In genomic region chr10:22599048-22599561, GRCh38 we compare ENCODE assay signal across 9 cellular contexts.
DNase-seq lines count a peak whose midpoint lies in the region; ATAC-seq and TF ChIP-seq lines count a peak whose summit lies in the region.
"Had no signal": no experiment of that assay in that cellular context is flagged by ENCODE, and none has a peak within 500 bp of the region (broad histone marks: within the 10 kb centered on the region; RNA-seq: fewer than 3 reads in every experiment).

No MANE protein-coding gene starts in this region.

- no peak for TF ChIP-seq EP300 in upper lobe of left lung (IDR thresholded peaks at IDR 0.05)

- peaks cover 39% of the 10 kb centered on the region for H3K36me3 Mint-ChIP-seq in T-cell

- H3K9ac ChIP-seq in GM23248: no peak overlapping the region
- H3K9ac ChIP-seq: KMS-11 had no signal

- no peak overlapping the region for H2AFZ ChIP-seq in GM23248

- H3K36me3 ChIP-seq in GM23248 (ENCODE audit: low read depth) (no peaks in the 10 kb centered on the region), upper lobe of left lung (no peaks in the 10 kb centered on the region)

- TF ChIP-seq CTCF in AG09309 (IDR thresholded peaks at IDR 0.05; ENCODE audit: control insufficient read depth, insufficient read depth, low read depth, low read length, missing control alignments): no peak
- no peak for TF ChIP-seq CTCF in foreskin fibroblast (IDR thresholded peaks at IDR 0.05; ENCODE audit: low read depth, low read length)
- TF ChIP-seq CTCF in upper lobe of left lung (IDR thresholded peaks at IDR 0.05): no peak

- in situ Hi-C loops in GM23248 (cut with MboI): no loop called here

- POLR2A ChIA-PET in T-cell (lab: Charles Lee): interaction anchor here in 1 of 2 donors (1.1 kb wide), 1 partner anchor 12 kb away, joined by 4 read pairs; no protein-coding TSS in a partner anchor

- no peaks in the 10 kb centered on the region for H3K9me2 ChIP-seq in GM23248 (ENCODE audit: insufficient read depth)

- peaks cover 70 to 89% (median 85%) of the 10 kb centered on the region in 3 donors for H3K4me1 Mint-ChIP-seq in T-cell

- H3K27me3 ChIP-seq in GM23248 (replicated peaks; ENCODE audit: insufficient read depth) (no peaks in the 10 kb centered on the region), upper lobe of left lung (no peaks in the 10 kb centered on the region)

- peaks cover 16% of the 10 kb centered on the region for H3K4me1 ChIP-seq in GM23248 (ENCODE audit: insufficient read depth)
- peaks cover 6 to 15% (median 9%) of the 10 kb centered on the region in 4 donors for H3K4me1 ChIP-seq in upper lobe of left lung

- CTCF ChIA-PET in T-cell (lab: Charles Lee): interaction anchor here (0.5 to 1.5 kb wide), 7 partner anchors 10 to 111 kb away, joined by 3 to 6 read pairs (median 4); no protein-coding TSS in a partner anchor

- peaks cover 12% of the 10 kb centered on the region for H3F3A ChIP-seq in GM23248 (ENCODE audit: insufficient read depth)

- H3K4me3 ChIP-seq in AG09309 (ENCODE audit: control insufficient read depth, low read depth, low read length) (no peak overlapping the region), GM23248 (peak overlapping the region; percentile 32; the same call in 1 of the 2 replicates), foreskin fibroblast (ENCODE audit: low read depth in 1 of 2, low read length in 2 of 2) (no peak overlapping the region), upper lobe of left lung (no peak overlapping the region)

- H3K9me3 Mint-ChIP-seq in T-cell: no peaks in the 10 kb centered on the region

- TF ChIP-seq POLR2A in upper lobe of left lung (IDR thresholded peaks at IDR 0.05): no peak

- peak overlapping the region; percentile 76 to 88 for H3K27ac Mint-ChIP-seq in T-cell

- no peaks in the 10 kb centered on the region for H4K20me1 ChIP-seq in GM23248 (ENCODE audit: insufficient read depth)

- H3K9me3 ChIP-seq in GM23248 (ENCODE audit: low read depth) (no peaks in the 10 kb centered on the region), upper lobe of left lung (no peaks in the 10 kb centered on the region)

- peak overlapping the region in 2 of 3 donors; percentile 10 to 28 for H3K4me3 Mint-ChIP-seq in T-cell

- 24 to 26% methylated on average over 4 of the region's 4 CpGs for WGBS in GM23248 (ENCODE audit: low coverage in 1 of 2, low lambda C conversion rate in 2 of 2, missing lambda C conversion rate in 2 of 2), 2 experiments
- WGBS in upper lobe of left lung, 2 donors: 71 to 72% methylated on average over 4 of the region's 4 CpGs

- H3K79me2 ChIP-seq in GM23248 (ENCODE audit: insufficient read depth): peaks cover 27% of the 10 kb centered on the region; the same call in 1 of the 2 replicates

- peak overlapping the region; percentile 51 for H3K4me2 ChIP-seq in GM23248 (ENCODE audit: unreplicated experiment)
- H3K4me2 ChIP-seq: KMS-11 had no signal

- DNase-seq in AG09309 (ENCODE audit: low read depth) (peak; percentile 52), GM23248 (peak; percentile 82), T-cell (no peak), foreskin fibroblast (peak; percentile 45 to 73), putamen (ENCODE audit: low spot score) (no peak), upper lobe of left lung (no peak)
- DNase-seq in central memory CD4-positive, alpha-beta T cell: no peak

- ATAC-seq in T-cell (replicated peaks in 1 of 4) (peak in 3 of 4 experiments; percentile 42 to 57 (median 42)), HG02852 (IDR thresholded peaks at IDR 0.05; ENCODE audit: unreplicated experiment) (no peak), upper lobe of left lung (ENCODE audit: low FRiP score in 2 of 2) (no peak)

- H3K27ac ChIP-seq in GM23248 (peak overlapping the region; percentile 64), upper lobe of left lung (peak overlapping the region in 1 of 4 donors; percentile 18)
- H3K27ac ChIP-seq: KMS-11 had no signal

- no peaks in the 10 kb centered on the region for H3K27me3 Mint-ChIP-seq in T-cell

Comparison
In these comparisons a context has a peak if more than half of its experiments do, and no peak if none do; other contexts are left out.
1. DNase-seq: peak in AG09309 (single experiment), GM23248 (single experiment) and foreskin fibroblast (2 of 2); none in T-cell (0 of 34), putamen (single experiment), upper lobe of left lung (0 of 2) and central memory CD4-positive, alpha-beta T cell (single experiment).
2. ATAC-seq: peak in T-cell (3 of 4); none in HG02852 (single experiment) and upper lobe of left lung (0 of 2).